1 cellular context compared by ENCODE assay signal in genomic region chr13:67509039-67509438, GRCh38.
TF ChIP-seq lines count a peak whose summit lies in the region.

No MANE protein-coding gene starts in this region.

TF ChIP-seq in H1, 55 proteins besides CTCF, POLR2A, EP300 and RAD21 (continued from another document):
- TF ChIP-seq CBX8 (IDR thresholded peaks at IDR 0.05; ENCODE audit: borderline replicate concordance, low read depth, low read length) = no peak
- no peak for TF ChIP-seq GTF2F1 (IDR thresholded peaks at IDR 0.05; ENCODE audit: borderline replicate concordance, low read depth, low read length)
TF ChIP-seq in H1: peak in this region for 0.
